In the genomic region with DNA sequence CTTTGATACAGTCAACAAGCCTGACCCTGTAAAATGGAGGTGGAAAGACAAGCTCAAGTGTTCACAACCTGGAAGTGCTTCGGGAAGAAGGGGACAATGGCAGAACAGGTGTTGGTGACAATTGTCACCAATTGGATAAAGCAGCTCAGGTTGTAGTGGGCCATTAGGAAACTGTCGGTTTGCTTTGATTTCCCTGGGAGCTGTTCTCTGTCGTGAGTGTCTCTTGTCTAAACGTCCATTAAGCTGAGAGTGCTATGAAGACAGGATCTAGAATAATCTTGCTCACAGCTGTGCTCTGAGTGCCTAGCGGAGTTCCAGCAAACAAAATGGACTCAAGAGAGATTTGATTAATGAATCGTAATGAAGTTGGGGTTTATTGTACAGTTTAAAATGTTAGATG, we compare ENCODE assay signal across 1 cellular context.
TF ChIP-seq lines count a peak whose summit lies in the region.

No MANE protein-coding gene starts in this region.

TF ChIP-seq in GM12878, 131 proteins besides CTCF, POLR2A, EP300 and RAD21:
- TF ChIP-seq ZBTB4 (CRISPR knock-in tag; IDR thresholded peaks at IDR 0.05) (no peak), STAT1 (conservative IDR thresholded peaks at IDR 0.05) (no peak), SRF (IDR thresholded peaks at IDR 0.05; ENCODE audit: low read depth in 2 of 2, low read length in 2 of 2) (no peak), TARDBP (IDR thresholded peaks at IDR 0.05; ENCODE audit: borderline replicate concordance) (no peak), HDAC6 (IDR thresholded peaks at IDR 0.05; ENCODE audit: unreplicated experiment) (no peak), IKZF1 (conservative IDR thresholded peaks at IDR 0.05) (no peak), PKNOX1 (IDR thresholded peaks at IDR 0.05) (no peak), MTA3 (IDR thresholded peaks at IDR 0.05; ENCODE audit: borderline replicate concordance, low read length) (no peak)
- TF ChIP-seq, protein P1, sequence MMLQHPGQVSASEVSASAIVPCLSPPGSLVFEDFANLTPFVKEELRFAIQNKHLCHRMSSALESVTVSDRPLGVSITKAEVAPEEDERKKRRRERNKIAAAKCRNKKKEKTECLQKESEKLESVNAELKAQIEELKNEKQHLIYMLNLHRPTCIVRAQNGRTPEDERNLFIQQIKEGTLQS (IDR thresholded peaks at IDR 0.05; ENCODE audit: borderline replicate concordance, extremely low read depth, low read depth, low read length), result no peak
